Comparison of ENCODE assay signal across 6 cellular contexts in the genomic region with DNA sequence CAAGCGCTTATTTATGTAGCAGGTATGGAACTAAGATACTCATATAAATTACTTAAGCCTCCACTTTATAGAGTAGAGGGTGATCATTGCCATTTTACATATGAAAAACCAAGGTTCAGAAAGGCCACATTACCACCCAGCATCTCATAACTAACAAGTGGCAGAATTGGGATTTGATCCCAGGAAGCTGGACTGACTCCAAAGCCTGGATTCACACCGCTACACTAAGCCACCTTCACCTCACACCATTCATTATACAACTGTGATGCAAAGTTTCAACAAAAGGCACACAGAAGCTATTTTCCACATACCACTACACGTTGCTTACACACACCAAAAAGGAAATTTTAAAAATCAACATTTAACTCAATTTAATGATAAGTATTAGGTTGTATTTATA.
"Had no signal": no experiment of that assay in that cellular context is flagged by ENCODE, and none has a peak within 500 bp of the region (broad histone marks: within the 10 kb centered on the region; RNA-seq: fewer than 3 reads in every experiment).

No MANE protein-coding gene starts in this region.

- DNase-seq: GOT3, H7, HFFc6 had no signal

- H3K36me3 ChIP-seq: HAP-1 had no signal

- H3K9me3 ChIP-seq: HAP-1 had no signal

- H2AFZ ChIP-seq: GM23248 had no signal

- H3K9ac ChIP-seq: GM23248 had no signal

- H3K27ac ChIP-seq: GM23248, HL-60 had no signal

- H3K4me3 ChIP-seq: GM23248, HAP-1 had no signal
